ENCODE assay signal across 1 cellular context in genomic region chr7:133140994-133141595, GRCh38.
A peak's percentile ranks its signal among the peaks of the same experiment; 100 is the strongest.
TF ChIP-seq lines count a peak whose summit lies in the region.

No MANE protein-coding gene starts in this region.

TF ChIP-seq in SK-N-SH, 30 proteins besides CTCF, POLR2A, EP300 and RAD21 (continued from another document):
- TF ChIP-seq PBX3 (IDR thresholded peaks at IDR 0.05) (no peak; the same call in 1 of the 2 replicates), NRF1 (IDR thresholded peaks at IDR 0.05; ENCODE audit: low read depth, low read length) (no peak), FOSL2 (IDR thresholded peaks at IDR 0.05; ENCODE audit: borderline replicate concordance, low read depth) (no peak), CHD2 (IDR thresholded peaks at IDR 0.05; ENCODE audit: low read length, partially characterized antibody) (peak; percentile 88), RCOR1 (IDR thresholded peaks at IDR 0.05; ENCODE audit: low read length) (peak; percentile 100), FOXJ3 (CRISPR knock-in tag; IDR thresholded peaks at IDR 0.05) (peak; percentile 93), ELF1 (IDR thresholded peaks at IDR 0.05) (no peak), TEAD4 (IDR thresholded peaks at IDR 0.05; ENCODE audit: borderline replicate concordance, insufficient read depth) (peak; percentile 81; the same call in 1 of the 2 replicates), TAF1 (IDR thresholded peaks at IDR 0.05; ENCODE audit: borderline replicate concordance, low read depth, low read length) (no peak), GABPA (IDR thresholded peaks at IDR 0.05; ENCODE audit: low read depth) (no peak)
- TF ChIP-seq, protein P1, sequence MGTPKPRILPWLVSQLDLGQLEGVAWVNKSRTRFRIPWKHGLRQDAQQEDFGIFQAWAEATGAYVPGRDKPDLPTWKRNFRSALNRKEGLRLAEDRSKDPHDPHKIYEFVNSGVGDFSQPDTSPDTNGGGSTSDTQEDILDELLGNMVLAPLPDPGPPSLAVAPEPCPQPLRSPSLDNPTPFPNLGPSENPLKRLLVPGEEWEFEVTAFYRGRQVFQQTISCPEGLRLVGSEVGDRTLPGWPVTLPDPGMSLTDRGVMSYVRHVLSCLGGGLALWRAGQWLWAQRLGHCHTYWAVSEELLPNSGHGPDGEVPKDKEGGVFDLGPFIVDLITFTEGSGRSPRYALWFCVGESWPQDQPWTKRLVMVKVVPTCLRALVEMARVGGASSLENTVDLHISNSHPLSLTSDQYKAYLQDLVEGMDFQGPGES (IDR thresholded peaks at IDR 0.05; ENCODE audit: low read depth, low read length), result no peak
- TF ChIP-seq, protein P2, sequence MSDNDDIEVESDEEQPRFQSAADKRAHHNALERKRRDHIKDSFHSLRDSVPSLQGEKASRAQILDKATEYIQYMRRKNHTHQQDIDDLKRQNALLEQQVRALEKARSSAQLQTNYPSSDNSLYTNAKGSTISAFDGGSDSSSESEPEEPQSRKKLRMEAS (IDR thresholded peaks at IDR 0.05; ENCODE audit: low read depth), result no peak
- TF ChIP-seq, protein P3, sequence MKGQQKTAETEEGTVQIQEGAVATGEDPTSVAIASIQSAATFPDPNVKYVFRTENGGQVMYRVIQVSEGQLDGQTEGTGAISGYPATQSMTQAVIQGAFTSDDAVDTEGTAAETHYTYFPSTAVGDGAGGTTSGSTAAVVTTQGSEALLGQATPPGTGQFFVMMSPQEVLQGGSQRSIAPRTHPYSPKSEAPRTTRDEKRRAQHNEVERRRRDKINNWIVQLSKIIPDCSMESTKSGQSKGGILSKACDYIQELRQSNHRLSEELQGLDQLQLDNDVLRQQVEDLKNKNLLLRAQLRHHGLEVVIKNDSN (IDR thresholded peaks at IDR 0.05; ENCODE audit: borderline replicate concordance, low read depth), result no peak
